ENCODE assay signal across 17 cellular contexts in the genomic region with DNA sequence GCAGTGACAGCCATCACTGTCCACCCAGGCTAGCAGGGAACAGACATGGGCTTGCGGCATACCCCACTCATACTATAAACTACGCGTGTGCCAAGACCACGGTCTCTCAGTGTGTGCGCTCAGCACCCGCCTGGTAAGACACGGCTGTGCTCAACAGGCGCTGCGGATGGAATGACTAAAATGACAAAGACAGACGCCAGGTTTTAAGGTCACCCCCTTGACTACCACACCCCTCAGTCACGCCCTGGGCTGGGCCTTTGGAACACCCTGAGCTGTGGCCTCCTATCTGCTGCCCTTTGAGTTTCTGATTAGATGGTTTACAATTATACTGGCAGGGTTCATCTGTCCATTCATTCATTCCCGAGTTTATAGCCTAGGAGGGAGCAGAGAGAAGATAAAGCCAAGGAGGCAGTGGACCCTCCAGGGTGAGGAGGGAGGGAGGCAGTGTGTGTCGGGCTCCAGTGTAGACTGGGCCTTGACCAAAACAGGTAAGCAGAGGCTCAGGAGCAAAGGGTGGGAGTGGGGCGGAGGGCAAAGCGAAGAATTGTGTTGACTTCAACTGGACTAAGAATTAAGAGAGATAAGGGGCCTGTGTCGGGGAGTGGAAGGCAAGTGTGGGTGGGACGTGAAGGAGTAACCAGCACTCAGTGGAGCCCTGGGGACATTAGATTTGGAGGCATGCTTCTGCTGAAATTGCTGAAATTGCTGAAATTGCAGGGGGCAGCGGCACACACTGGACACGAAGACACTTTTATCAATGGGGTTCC. TPM values are rescaled to one million over a fixed set of nuclear protein-coding genes. Genes with fewer than 3 reads are reported as not detected.
DNase-seq lines count a peak whose midpoint lies in the region; ATAC-seq and TF ChIP-seq lines count a peak whose summit lies in the region.
"Had no signal": no experiment of that assay in that cellular context is flagged by ENCODE, and none has a peak within 500 bp of the region (broad histone marks: within the 10 kb centered on the region; RNA-seq: fewer than 3 reads in every experiment).

No MANE protein-coding gene starts in this region.

- H3K4me1 Mint-ChIP-seq in MCF 10A (ENCODE audit: insufficient read depth, unreplicated experiment) (peaks cover 33% of the 10 kb centered on the region), mesothelial cell of epicardium (peaks cover 43% of the 10 kb centered on the region)
- no peaks in the 10 kb centered on the region for H3K4me1 Mint-ChIP-seq in natural killer cell treated with Interleukin-12 subunit alpha and Interleukin-12 subunit beta and Interleukin-15 and Interleukin-18, amount 100 ng/mL, for 72 hours (ENCODE audit: low read depth in 2 of 2)
- H3K4me1 Mint-ChIP-seq: CD8-positive, alpha-beta memory T cell had no signal

- WGBS in spleen, 5 donors, result 82 to 90% (median 86%) methylated on average over 19 of the region's 19 CpGs
- 92 to 94% (median 93%) methylated on average over 19 of the region's 19 CpGs for WGBS in psoas muscle, 3 donors

- intact Hi-C loops in MCF 10A (cut with micrococcal nuclease), result no loop called here
- intact Hi-C loops in breast epithelium (cut with DNase I; ENCODE audit: low total_unique reads), result no loop called here
- intact Hi-C loops in Panc1 (cut with micrococcal nuclease; ENCODE audit: unreplicated experiment), result no loop called here
- intact Hi-C loops in spleen (cut with DNase I; ENCODE audit: low total_unique reads), result no loop called here
- intact Hi-C loops in psoas muscle (cut with DNase I), result no loop called here

- DNase-seq in MCF 10A (ENCODE audit: unreplicated experiment) (no peak), breast epithelium (ENCODE audit: low spot score in 2 of 2) (no peak), Panc1 (ENCODE audit: low read depth, low spot score) (no peak), mesothelial cell of epicardium (ENCODE audit: low spot score in 2 of 2, unreplicated experiment in 2 of 2) (no peak), spleen (peak; percentile 56), psoas muscle (no peak), MV-4-11 (lab: John Stamatoyannopoulos, UW) (no peak)
- DNase-seq in natural killer cell treated with Interleukin-12 subunit alpha and Interleukin-12 subunit beta and Interleukin-15 and Interleukin-18, amount 100 ng/mL, for 72 hours (ENCODE audit: low spot score), result no peak
- DNase-seq: 8988T; CD8-positive, alpha-beta memory T cell; DND-41; HCEC 1CT; NCI-H1048; NCI-H1436 treated with DMSO at 0.1 percent for 48 hours; NCI-H2029 treated with DMSO at 0.1 percent for 48 hours; NCI-H510A treated with DMSO at 0.1 percent for 48 hours had no signal

- TF ChIP-seq CTCF in MCF 10A (IDR thresholded peaks at IDR 0.05; ENCODE audit: unreplicated experiment), result no peak
- TF ChIP-seq CTCF in breast epithelium (IDR thresholded peaks at IDR 0.05), result no peak
- TF ChIP-seq CTCF in Panc1 (IDR thresholded peaks at IDR 0.05), result no peak
- TF ChIP-seq CTCF in mesothelial cell of epicardium (IDR thresholded peaks at IDR 0.05; ENCODE audit: unreplicated experiment), result no peak
- no peak for TF ChIP-seq CTCF in spleen (IDR thresholded peaks at IDR 0.05 in 8 of 11, conservative IDR thresholded peaks at IDR 0.05 in 3 of 11)
- no peak for TF ChIP-seq CTCF in psoas muscle (IDR thresholded peaks at IDR 0.05)

- peak overlapping the region; percentile 71 for H3K27ac Mint-ChIP-seq in MCF 10A (ENCODE audit: low read depth, unreplicated experiment)
- peak overlapping the region; percentile 76 for H3K27ac Mint-ChIP-seq in mesothelial cell of epicardium
- no peak overlapping the region for H3K27ac Mint-ChIP-seq in natural killer cell treated with Interleukin-12 subunit alpha and Interleukin-12 subunit beta and Interleukin-15 and Interleukin-18, amount 100 ng/mL, for 72 hours
- H3K27ac Mint-ChIP-seq: CD8-positive, alpha-beta memory T cell had no signal

- H3K36me3 ChIP-seq in breast epithelium, result no peaks in the 10 kb centered on the region
- no peaks in the 10 kb centered on the region for H3K36me3 ChIP-seq in Panc1 (ENCODE audit: control insufficient read depth, insufficient read depth, low read length)
- H3K36me3 ChIP-seq in spleen, result peaks cover 0 to 34% (median 0%) of the 10 kb centered on the region in 6 donors
- no peaks in the 10 kb centered on the region for H3K36me3 ChIP-seq in psoas muscle (ENCODE audit: insufficient read depth in 1 of 2, low read depth in 1 of 2)

- H3K4me3 ChIP-seq in breast epithelium (no peak overlapping the region), Panc1 (ENCODE audit: low read depth in 2 of 2, low read length in 2 of 2) (no peak overlapping the region), spleen (no peak overlapping the region), psoas muscle (no peak overlapping the region)
- H3K4me3 ChIP-seq: K562 had no signal

- ATAC-seq in Panc1, result no peak
- no peak for ATAC-seq in psoas muscle
- no peak for ATAC-seq in natural killer cell treated with Interleukin-12 subunit alpha and Interleukin-12 subunit beta and Interleukin-15 and Interleukin-18, amount 100 ng/mL, for 72 hours
- ATAC-seq: K562 had no signal

- H3K9me3 ChIP-seq in breast epithelium, result no peaks in the 10 kb centered on the region
- H3K9me3 ChIP-seq in Panc1 (ENCODE audit: control insufficient read depth, insufficient read depth, low read depth, low read length), result no peaks in the 10 kb centered on the region
- H3K9me3 ChIP-seq in spleen, result no peaks in the 10 kb centered on the region
- no peaks in the 10 kb centered on the region for H3K9me3 ChIP-seq in psoas muscle

- TF ChIP-seq POLR2A in breast epithelium (IDR thresholded peaks at IDR 0.05) (no peak), spleen (IDR thresholded peaks at IDR 0.05) (no peak)

- H3K9me3 Mint-ChIP-seq in MCF 10A (ENCODE audit: unreplicated experiment) (no peaks in the 10 kb centered on the region), mesothelial cell of epicardium (no peaks in the 10 kb centered on the region)
- no peaks in the 10 kb centered on the region for H3K9me3 Mint-ChIP-seq in natural killer cell treated with Interleukin-12 subunit alpha and Interleukin-12 subunit beta and Interleukin-15 and Interleukin-18, amount 100 ng/mL, for 72 hours

- H3K27ac ChIP-seq in breast epithelium, result no peak overlapping the region
- H3K27ac ChIP-seq in Panc1 (ENCODE audit: low read length), result peak overlapping the region; percentile 99
- H3K27ac ChIP-seq in spleen, result no peak overlapping the region
- H3K27ac ChIP-seq in psoas muscle, result no peak overlapping the region

- POLR2A ChIA-PET in MCF 10A (lab: Yijun Ruan, JAX) (interaction anchor here (0.9 kb wide), 1 partner anchor 239 kb away, joined by 3 read pairs; no protein-coding TSS in a partner anchor), Panc1 (lab: Charles Lee) (interaction anchor here (1.1 kb wide), 1 partner anchor 9 kb away, joined by 4 read pairs; no protein-coding TSS in a partner anchor)

- H3K4me3 Mint-ChIP-seq in MCF 10A (ENCODE audit: unreplicated experiment) (no peak overlapping the region), mesothelial cell of epicardium (no peak overlapping the region)
- H3K4me3 Mint-ChIP-seq in natural killer cell treated with Interleukin-12 subunit alpha and Interleukin-12 subunit beta and Interleukin-15 and Interleukin-18, amount 100 ng/mL, for 72 hours, result no peak overlapping the region
- H3K4me3 Mint-ChIP-seq: CD8-positive, alpha-beta memory T cell had no signal

- H3K27me3 Mint-ChIP-seq in MCF 10A (ENCODE audit: insufficient read depth, unreplicated experiment) (no peaks in the 10 kb centered on the region), mesothelial cell of epicardium (ENCODE audit: low read depth) (no peaks in the 10 kb centered on the region)
- no peaks in the 10 kb centered on the region for H3K27me3 Mint-ChIP-seq in natural killer cell treated with Interleukin-12 subunit alpha and Interleukin-12 subunit beta and Interleukin-15 and Interleukin-18, amount 100 ng/mL, for 72 hours
- H3K27me3 Mint-ChIP-seq: CD8-positive, alpha-beta memory T cell had no signal

- H3K27me3 ChIP-seq in breast epithelium (no peaks in the 10 kb centered on the region), Panc1 (ENCODE audit: control insufficient read depth, insufficient read depth, low read length) (no peaks in the 10 kb centered on the region), spleen (replicated peaks in 1 of 7) (no peaks in the 10 kb centered on the region), psoas muscle (ENCODE audit: insufficient read depth in 3 of 3, low read length in 2 of 3) (no peaks in the 10 kb centered on the region)

- no TSS peak for BruUV-seq in MCF 10A (replicated peaks; lab: Mats Ljungman, UMichigan)
- TSS peak; percentile 1 for BruUV-seq in Panc1 (replicated peaks; lab: Mats Ljungman, UMichigan)

- in situ Hi-C loops in Panc1 (cut with HindIII; ENCODE audit: low pct_unique_long_range_greater_than_20kb, low sequenced_read_pairs), result no loop called here

- no peaks in the 10 kb centered on the region for H3K4me1 ChIP-seq in breast epithelium
- peaks cover 96% of the 10 kb centered on the region for H3K4me1 ChIP-seq in Panc1 (ENCODE audit: control insufficient read depth, insufficient read depth, low read length)
- peaks cover 0 to 72% (median 27%) of the 10 kb centered on the region in 6 donors for H3K4me1 ChIP-seq in spleen
- H3K4me1 ChIP-seq in psoas muscle, result no peaks in the 10 kb centered on the region

- H3K36me3 Mint-ChIP-seq in MCF 10A (ENCODE audit: insufficient read depth, unreplicated experiment) (peaks cover 32% of the 10 kb centered on the region), mesothelial cell of epicardium (peaks cover 30% of the 10 kb centered on the region)
- H3K36me3 Mint-ChIP-seq in natural killer cell treated with Interleukin-12 subunit alpha and Interleukin-12 subunit beta and Interleukin-15 and Interleukin-18, amount 100 ng/mL, for 72 hours, result no peaks in the 10 kb centered on the region
- H3K36me3 Mint-ChIP-seq: CD8-positive, alpha-beta memory T cell had no signal

- CTCF ChIA-PET in MCF 10A (lab: Yijun Ruan, JAX), result interaction anchor here (1.4 kb wide), 1 partner anchor 272 kb away, joined by 6 read pairs; no protein-coding TSS in a partner anchor
- CTCF ChIA-PET in Panc1 (lab: Charles Lee), result no interaction called here

RNA-seq across cellular contexts. Expression of gene TNS3, which starts 35.0 kb away (rescaled TPM):
- total RNA-seq in MCF 10A (2022), result 30.1 and 33.3 TPM in 2 replicates
- total RNA-seq in breast epithelium, result 10 to 100 TPM; 41.0 to 78.1 (median 56.2) TPM
- 533 TPM for total RNA-seq in Panc1 (2021; ENCODE audit: unreplicated experiment)
- 322 TPM for polyA plus RNA-seq in Panc1 (2012; ENCODE audit: insufficient read length)
- total RNA-seq in mesothelial cell of epicardium, result 427 to 461 TPM (median 452 TPM) in 3 replicates
- 100 to 1,000 TPM; 122 to 247 (median 152) TPM for total RNA-seq in spleen
- 10 to 100 TPM; 17.7 to 31.4 (median 20.9) TPM for polyA plus RNA-seq in spleen
- total RNA-seq in psoas muscle, result 10 to 100 TPM; 35.0 to 75.3 (median 45.6) TPM
- 10 to 100 TPM; 11.5 to 20.2 (median 12.5) TPM for polyA plus RNA-seq in psoas muscle
- total RNA-seq in natural killer cell treated with Interleukin-12 subunit alpha and Interleukin-12 subunit beta and Interleukin-15 and Interleukin-18, amount 100 ng/mL, for 72 hours, result under 1 TPM in 1 of 2 donors, not detected in 1; 0.50 TPM
- polyA plus RNA-seq: CD8-positive, alpha-beta memory T cell; K562 had no signal

Comparison
In these comparisons a context has a peak if more than half of its experiments do, and no peak if none do; other contexts are left out.
1. H3K27ac Mint-ChIP-seq: peak in MCF 10A (single experiment) and mesothelial cell of epicardium (single experiment); none in natural killer cell treated with Interleukin-12 subunit alpha and Interleukin-12 subunit beta and Interleukin-15 and Interleukin-18, amount 100 ng/mL, for 72 hours (0 of 2).
2. RNA of gene TNS3, which starts 35.0 kb away (total RNA-seq): 533 TPM in Panc1 (single experiment), 427 to 461 TPM in mesothelial cell of epicardium, 122 to 247 TPM in spleen, 41.0 to 78.1 TPM in breast epithelium, 35.0 to 75.3 TPM in psoas muscle and 30.1 to 33.3 TPM in MCF 10A; 0.50 TPM in natural killer cell treated with Interleukin-12 subunit alpha and Interleukin-12 subunit beta and Interleukin-15 and Interleukin-18, amount 100 ng/mL, for 72 hours; every median in the first group is over 10 times any median in the second.